In genomic region chr5:173233347-173234128, GRCh38 we compare ENCODE assay signal across 10 cellular contexts. TPM values are rescaled to one million over a fixed set of nuclear protein-coding genes. Genes with fewer than 3 reads are reported as not detected.
DNase-seq lines count a peak whose midpoint lies in the region; TF ChIP-seq lines count a peak whose summit lies in the region.
"Had no signal": no experiment of that assay in that cellular context is flagged by ENCODE, and none has a peak within 500 bp of the region (broad histone marks: within the 10 kb centered on the region; RNA-seq: fewer than 3 reads in every experiment).

No MANE protein-coding gene starts in this region.

- no peak overlapping the region; the same call in 1 of the 2 replicates for H3K14ac ChIP-seq in H9 (ENCODE audit: insufficient read depth, low read length)

- POLR2A ChIA-PET in CD4-positive, alpha-beta memory T cell (lab: Charles Lee; ENCODE audit: partially characterized antibody), result no interaction called here
- POLR2A ChIA-PET in Caco-2 (lab: Charles Lee) (no interaction called here), OCI-LY7 (lab: Charles Lee) (no interaction called here)

- peaks cover 65 to 69% of the 10 kb centered on the region in 2 donors for H3K27me3 Mint-ChIP-seq in CD4-positive, alpha-beta memory T cell
- H3K27me3 Mint-ChIP-seq in H9 (ENCODE audit: low read depth) (peaks cover 100% of the 10 kb centered on the region), endodermal cell (ENCODE audit: insufficient read depth) (peaks cover 100% of the 10 kb centered on the region), osteocyte (ENCODE audit: unreplicated experiment) (no peaks in the 10 kb centered on the region), Caco-2 (ENCODE audit: insufficient read depth, unreplicated experiment) (peaks cover 17% of the 10 kb centered on the region)

- H3K9ac ChIP-seq in H9 (ENCODE audit: extremely low read depth, insufficient read length, low read length) (no peak overlapping the region), endodermal cell (ENCODE audit: extremely low read depth, low read length, poor library complexity, severe bottlenecking) (no peak overlapping the region)

- intact Hi-C loops in CD4-positive, alpha-beta memory T cell (cut with micrococcal nuclease), result no loop called here
- intact Hi-C loops in Caco-2 (cut with micrococcal nuclease; ENCODE audit: unreplicated experiment), result no loop called here
- intact Hi-C loops in OCI-LY7 (cut with micrococcal nuclease; ENCODE audit: unreplicated experiment), result no loop called here

- H4K20me1 ChIP-seq in H9 (ENCODE audit: control insufficient read depth, insufficient read depth, insufficient read length), result no peaks in the 10 kb centered on the region
- H4K20me1 ChIP-seq in OCI-LY7 (ENCODE audit: insufficient read depth, low read length), result no peaks in the 10 kb centered on the region

- no peaks in the 10 kb centered on the region for H3K36me3 Mint-ChIP-seq in CD4-positive, alpha-beta memory T cell
- H3K36me3 Mint-ChIP-seq in H9 (ENCODE audit: insufficient read depth in 1 of 3, low read depth in 3 of 3), result no peaks in the 10 kb centered on the region; a peak in 1 of 7 replicates
- no peaks in the 10 kb centered on the region for H3K36me3 Mint-ChIP-seq in endodermal cell (ENCODE audit: low read depth)
- H3K36me3 Mint-ChIP-seq in osteocyte (ENCODE audit: unreplicated experiment), result peaks cover 13% of the 10 kb centered on the region
- H3K36me3 Mint-ChIP-seq in Caco-2 (ENCODE audit: insufficient read depth, unreplicated experiment), result no peaks in the 10 kb centered on the region

- no peak overlapping the region for H2BK20ac ChIP-seq in H9 (ENCODE audit: low read depth, low read length, poor library complexity, severe bottlenecking)

- H3K79me2 ChIP-seq in H9 (ENCODE audit: insufficient read depth, low read length) (no peaks in the 10 kb centered on the region), OCI-LY7 (ENCODE audit: insufficient read depth, low read depth, low read length) (no peaks in the 10 kb centered on the region)

- TF ChIP-seq CTCF in H9 (conservative IDR thresholded peaks at IDR 0.05) (no peak), endodermal cell (conservative IDR thresholded peaks at IDR 0.05) (no peak), osteocyte (IDR thresholded peaks at IDR 0.05) (no peak), Caco-2 (IDR thresholded peaks at IDR 0.05; ENCODE audit: insufficient read depth in 1 of 2, low read depth in 1 of 2, low read length in 1 of 2, severe bottlenecking in 1 of 2, unreplicated experiment in 1 of 2) (no peak), OCI-LY7 (conservative IDR thresholded peaks at IDR 0.05; ENCODE audit: low read length) (no peak)

- H4K8ac ChIP-seq in H9 (replicated peaks; ENCODE audit: insufficient read length, low read depth, low read length), result no peak overlapping the region

- H4K5ac ChIP-seq in H9 (ENCODE audit: insufficient read length, low read depth, low read length), result no peak overlapping the region

- H3K4me2 ChIP-seq in H9 (ENCODE audit: insufficient read depth, insufficient read length, low read length) (peak overlapping the region; percentile 24), OCI-LY7 (ENCODE audit: low read length) (no peak overlapping the region)

- H3K4me1 Mint-ChIP-seq in CD4-positive, alpha-beta memory T cell, result peaks cover 11 to 70% (median 48%) of the 10 kb centered on the region in 4 donors
- H3K4me1 Mint-ChIP-seq in H9, result peaks cover 57 to 68% of the 10 kb centered on the region in 2 experiments
- peaks cover 45% of the 10 kb centered on the region for H3K4me1 Mint-ChIP-seq in endodermal cell
- peaks cover 31% of the 10 kb centered on the region for H3K4me1 Mint-ChIP-seq in osteocyte (ENCODE audit: unreplicated experiment)
- H3K4me1 Mint-ChIP-seq in Caco-2 (ENCODE audit: low read depth, unreplicated experiment), result no peaks in the 10 kb centered on the region

- H3K23me2 ChIP-seq in H9 (ENCODE audit: insufficient read length, low read depth, low read length, poor library complexity, severe bottlenecking), result peaks cover 6% of the 10 kb centered on the region

- CTCF ChIA-PET in CD4-positive, alpha-beta memory T cell (lab: Charles Lee; ENCODE audit: partially characterized antibody), result no interaction called here
- CTCF ChIA-PET in Caco-2 (lab: Charles Lee) (no interaction called here), OCI-LY7 (lab: Charles Lee; ENCODE audit: unreplicated experiment) (no interaction called here)

- peak overlapping the region in 1 of 7 donors; percentile 68 for H3K27ac Mint-ChIP-seq in CD4-positive, alpha-beta memory T cell
- H3K27ac Mint-ChIP-seq in H9, result no peak overlapping the region
- no peak overlapping the region for H3K27ac Mint-ChIP-seq in endodermal cell
- H3K27ac Mint-ChIP-seq in osteocyte (ENCODE audit: unreplicated experiment), result peak overlapping the region; percentile 96
- no peak overlapping the region for H3K27ac Mint-ChIP-seq in Caco-2 (ENCODE audit: unreplicated experiment)

- no peak overlapping the region; the same call in 1 of the 2 replicates for H2BK15ac ChIP-seq in H9 (ENCODE audit: low read depth, low read length)

- DNase-seq in CD4-positive, alpha-beta memory T cell, result no peak
- peak; percentile 46 for DNase-seq in H9
- DNase-seq in endodermal cell, result peak; percentile 71
- no peak for DNase-seq in osteocyte (ENCODE audit: extremely low spot score, unreplicated experiment)
- DNase-seq in Caco-2, result no peak
- no peak for DNase-seq in OCI-LY7 (ENCODE audit: low spot score)
- no peak for DNase-seq in AML-193 (lab: John Stamatoyannopoulos, UW)
- DNase-seq: DMS 273 treated with DMSO at 0.1 percent for 48 hours, erythroblast, KBM-7 had no signal

- H3K4ac ChIP-seq in H9 (ENCODE audit: low read depth, low read length), result no peak overlapping the region

- no peaks in the 10 kb centered on the region for H3K9me2 ChIP-seq in OCI-LY7 (ENCODE audit: insufficient read depth, low read length)

- no CpG with 5 or more reads among the region's 43 CpGs for WGBS in H9 (ENCODE audit: extremely low coverage, insufficient read length, low lambda C conversion rate)
- 9 to 10% methylated on average over 31 to 42 of the region's 43 CpGs for WGBS in endodermal cell (ENCODE audit: insufficient coverage in 1 of 2, insufficient read length in 1 of 2), 2 experiments

- no peaks in the 10 kb centered on the region for H3K79me1 ChIP-seq in H9 (ENCODE audit: insufficient read depth, low read depth, low read length, poor library complexity, severe bottlenecking)

- no peaks in the 10 kb centered on the region for H3K9me3 ChIP-seq in CD4-positive, alpha-beta memory T cell (ENCODE audit: control insufficient read depth in 1 of 2, low read length in 2 of 2)
- H3K9me3 ChIP-seq in H9 (ENCODE audit: control insufficient read depth, low read depth, low read length) (no peaks in the 10 kb centered on the region), endodermal cell (ENCODE audit: control insufficient read depth, low read length) (no peaks in the 10 kb centered on the region), Caco-2 (no peaks in the 10 kb centered on the region), OCI-LY7 (ENCODE audit: low read length) (no peaks in the 10 kb centered on the region)

- H2AFZ ChIP-seq in H9 (ENCODE audit: low read length) (no peak overlapping the region), OCI-LY7 (ENCODE audit: low read length) (no peak overlapping the region)

- no peak overlapping the region for H2AK5ac ChIP-seq in H9 (ENCODE audit: insufficient read length, low read length)

- H3K4me3 Mint-ChIP-seq in CD4-positive, alpha-beta memory T cell, result peak overlapping the region in 5 of 8 donors; percentile 21 to 55 (median 31)
- H3K4me3 Mint-ChIP-seq in H9, result peak overlapping the region; percentile 50 to 62; a peak in 4 of 5 replicates
- peak overlapping the region; percentile 50 for H3K4me3 Mint-ChIP-seq in endodermal cell
- H3K4me3 Mint-ChIP-seq in osteocyte (ENCODE audit: unreplicated experiment), result peak overlapping the region; percentile 94
- H3K4me3 Mint-ChIP-seq in Caco-2 (ENCODE audit: unreplicated experiment), result no peak overlapping the region

- H2BK120ac ChIP-seq in H9 (ENCODE audit: low read depth, low read length, poor library complexity, severe bottlenecking), result no peak overlapping the region

- no peak overlapping the region for H3K27ac ChIP-seq in CD4-positive, alpha-beta memory T cell (ENCODE audit: low read depth, low read length)
- H3K27ac ChIP-seq in H9 (ENCODE audit: insufficient read length, low read depth, low read length) (no peak overlapping the region), endodermal cell (ENCODE audit: low read depth, low read length) (no peak overlapping the region), OCI-LY7 (ENCODE audit: low read depth, low read length, poor library complexity, severe bottlenecking) (no peak overlapping the region)

- no peak overlapping the region for H4K91ac ChIP-seq in H9 (ENCODE audit: insufficient read length, low read depth, low read length)

- H3T11ph ChIP-seq in H9 (ENCODE audit: low read length), result no peak overlapping the region

- H3K27me3 ChIP-seq in CD4-positive, alpha-beta memory T cell (ENCODE audit: insufficient read depth, low read length), result peaks cover 73% of the 10 kb centered on the region
- H3K27me3 ChIP-seq in H9 (ENCODE audit: insufficient read depth, low read length), result peaks cover 98% of the 10 kb centered on the region
- peaks cover 100% of the 10 kb centered on the region for H3K27me3 ChIP-seq in endodermal cell (ENCODE audit: control insufficient read depth, insufficient read depth, low read length, poor library complexity, severe bottlenecking)
- no peaks in the 10 kb centered on the region for H3K27me3 ChIP-seq in Caco-2 (replicated peaks; ENCODE audit: control insufficient read depth, insufficient read depth, low read length)

- no TSS peak for BruUV-seq in Caco-2 (replicated peaks; lab: Mats Ljungman, UMichigan)
- BruUV-seq in OCI-LY7 (replicated peaks; lab: Mats Ljungman, UMichigan), result no TSS peak

- H3K4me3 ChIP-seq in CD4-positive, alpha-beta memory T cell (ENCODE audit: low read length in 2 of 2), result no peak overlapping the region
- H3K4me3 ChIP-seq in endodermal cell (ENCODE audit: low read length) (peak overlapping the region; percentile 18), Caco-2 (ENCODE audit: low read depth, low read length) (no peak overlapping the region), OCI-LY7 (ENCODE audit: low read depth, low read length, poor library complexity, severe bottlenecking) (no peak overlapping the region)

- no peak overlapping the region for H3K18ac ChIP-seq in H9 (ENCODE audit: insufficient read length, low read depth, low read length)

- peaks cover 0 to 8% (median 0%) of the 10 kb centered on the region in 8 donors for H3K9me3 Mint-ChIP-seq in CD4-positive, alpha-beta memory T cell
- H3K9me3 Mint-ChIP-seq in H9, result peaks cover 3 to 9% of the 10 kb centered on the region in 2 experiments; a peak in 4 of 5 replicates
- H3K9me3 Mint-ChIP-seq in endodermal cell, result no peaks in the 10 kb centered on the region
- no peaks in the 10 kb centered on the region for H3K9me3 Mint-ChIP-seq in osteocyte (ENCODE audit: unreplicated experiment)
- no peaks in the 10 kb centered on the region for H3K9me3 Mint-ChIP-seq in Caco-2 (ENCODE audit: unreplicated experiment)

- peak overlapping the region; percentile 37 for H2BK12ac ChIP-seq in H9 (ENCODE audit: insufficient read length, low read depth, low read length)

- no peak overlapping the region for H2BK5ac ChIP-seq in H9 (ENCODE audit: insufficient read length, low read length)

- H3K36me3 ChIP-seq in CD4-positive, alpha-beta memory T cell (ENCODE audit: insufficient read depth, low read length), result no peaks in the 10 kb centered on the region
- H3K36me3 ChIP-seq in endodermal cell (ENCODE audit: control insufficient read depth, insufficient read depth, low read length) (no peaks in the 10 kb centered on the region), Caco-2 (ENCODE audit: control insufficient read depth, insufficient read depth, low read length) (no peaks in the 10 kb centered on the region), OCI-LY7 (ENCODE audit: insufficient read depth, low read length) (no peaks in the 10 kb centered on the region)

- H3K4me1 ChIP-seq in CD4-positive, alpha-beta memory T cell (ENCODE audit: insufficient read depth, low read length), result peaks cover 31% of the 10 kb centered on the region
- H3K4me1 ChIP-seq in H9 (ENCODE audit: insufficient read depth, low read length), result peaks cover 2% of the 10 kb centered on the region; the same call in 1 of the 2 replicates
- H3K4me1 ChIP-seq in endodermal cell (ENCODE audit: control insufficient read depth, insufficient read depth, low read length), result peaks cover 7% of the 10 kb centered on the region
- no peaks in the 10 kb centered on the region for H3K4me1 ChIP-seq in Caco-2
- no peaks in the 10 kb centered on the region for H3K4me1 ChIP-seq in OCI-LY7 (ENCODE audit: insufficient read depth, low read length, poor library complexity, severe bottlenecking)

- no peak overlapping the region for H3K23ac ChIP-seq in H9 (ENCODE audit: insufficient read length, low read depth, low read length)

- no peak overlapping the region for H3K56ac ChIP-seq in H9 (ENCODE audit: insufficient read length, low read depth, low read length)

RNA-seq across cellular contexts. Expression of gene NKX2-5, which starts 1.5 kb away (rescaled TPM):
- total RNA-seq in CD4-positive, alpha-beta memory T cell, result not detected
- not detected for polyA plus RNA-seq in CD4-positive, alpha-beta memory T cell
- 0.29 and 0.81 TPM in 2 replicates for total RNA-seq in H9 (2021)
- under 1 TPM; 0.33 to 0.37 TPM for total RNA-seq in endodermal cell
- 0.75 TPM for polyA plus RNA-seq in endodermal cell (2013, experiment 1 of 2)
- polyA plus RNA-seq in endodermal cell (2013, experiment 2 of 2), result 1.1 TPM
- 15.5 and 16.4 TPM in 2 replicates for total RNA-seq in osteocyte
- not detected in 2 replicates for total RNA-seq in Caco-2 (2022)
- not detected in 2 replicates for total RNA-seq in OCI-LY7 (2014; rRNA removed; shearing (Covaris generic))
- total RNA-seq in OCI-LY7 (2022), result not detected in 2 replicates

Comparison
In these comparisons a context has a peak if more than half of its experiments do, and no peak if none do; other contexts are left out.
1. DNase-seq: peak in H9 (single experiment) and endodermal cell (single experiment); none in CD4-positive, alpha-beta memory T cell (0 of 5), osteocyte (single experiment), Caco-2 (0 of 2), OCI-LY7 (single experiment) and AML-193 (0 of 2).